In genomic region chr12:76201316-76201715, GRCh38 we compare ENCODE assay signal across 17 cellular contexts.
DNase-seq lines count a peak whose midpoint lies in the region; TF ChIP-seq lines count a peak whose summit lies in the region.
"Had no signal": no experiment of that assay in that cellular context is flagged by ENCODE, and none has a peak within 500 bp of the region (broad histone marks: within the 10 kb centered on the region; RNA-seq: fewer than 3 reads in every experiment).

No MANE protein-coding gene starts in this region.

- in situ Hi-C loops in mammary epithelial cell (cut with MboI; ENCODE audit: low sequenced_read_pairs in 2 of 2), result no loop called here

- CTCF ChIA-PET in MCF 10A (lab: Yijun Ruan, JAX) (no interaction called here), mammary epithelial cell (lab: Charles Lee; ENCODE audit: low non-redundant PET) (no interaction called here)

- 0% methylated on average over 2 of the region's 2 CpGs for WGBS in mammary epithelial cell (ENCODE audit: low coverage, missing lambda C conversion rate)
- 68% methylated on average over 2 of the region's 2 CpGs; no CpG with 5 or more reads in 1 of the 2 experiments for WGBS in endodermal cell (ENCODE audit: insufficient coverage in 1 of 2, insufficient read length in 1 of 2), 2 experiments

- H3K4me3 ChIP-seq in mammary epithelial cell (replicated peaks in 1 of 3; ENCODE audit: insufficient read depth in 1 of 3, low read depth in 2 of 3, low read length in 3 of 3) (no peak overlapping the region), endodermal cell (ENCODE audit: low read length) (no peak overlapping the region)

- H3K79me2 ChIP-seq in mammary epithelial cell (ENCODE audit: insufficient read depth, low read length), result no peaks in the 10 kb centered on the region

- H3K27me3 Mint-ChIP-seq in MCF 10A (ENCODE audit: insufficient read depth, unreplicated experiment) (no peaks in the 10 kb centered on the region), endodermal cell (ENCODE audit: insufficient read depth) (no peaks in the 10 kb centered on the region)

- no peak overlapping the region for H3K27ac ChIP-seq in mammary epithelial cell (ENCODE audit: insufficient read depth, low read depth, low read length)
- no peak overlapping the region for H3K27ac ChIP-seq in endodermal cell (ENCODE audit: low read depth, low read length)

- H3K9me3 ChIP-seq in mammary epithelial cell (replicated peaks; ENCODE audit: insufficient read depth, low read length) (peaks cover 8% of the 10 kb centered on the region), endodermal cell (ENCODE audit: control insufficient read depth, low read length) (peaks cover 26% of the 10 kb centered on the region)

- intact Hi-C loops in MCF 10A (cut with micrococcal nuclease) (no loop called here), mammary epithelial cell (cut with micrococcal nuclease) (no loop called here)

- H3K36me3 ChIP-seq in mammary epithelial cell (ENCODE audit: insufficient read depth, low read length) (no peaks in the 10 kb centered on the region), endodermal cell (ENCODE audit: control insufficient read depth, insufficient read depth, low read length) (no peaks in the 10 kb centered on the region)

- TF ChIP-seq CTCF in MCF 10A (IDR thresholded peaks at IDR 0.05; ENCODE audit: unreplicated experiment), result no peak
- no peak for TF ChIP-seq CTCF in mammary epithelial cell (conservative IDR thresholded peaks at IDR 0.05 in 1 of 2, IDR thresholded peaks at IDR 0.05 in 1 of 2; ENCODE audit: extremely low read depth in 1 of 2, insufficient read depth in 1 of 2, low read depth in 1 of 2, low read length in 2 of 2)
- no peak for TF ChIP-seq CTCF in endodermal cell (conservative IDR thresholded peaks at IDR 0.05)

- H3K36me3 Mint-ChIP-seq in MCF 10A (ENCODE audit: insufficient read depth, unreplicated experiment), result no peaks in the 10 kb centered on the region
- peaks cover 9% of the 10 kb centered on the region for H3K36me3 Mint-ChIP-seq in endodermal cell (ENCODE audit: low read depth)

- H2AFZ ChIP-seq in mammary epithelial cell (ENCODE audit: low read depth, low read length), result no peak overlapping the region

- no peak overlapping the region for H3K4me2 ChIP-seq in mammary epithelial cell (ENCODE audit: insufficient read depth, low read depth, low read length)

- POLR2A ChIA-PET in MCF 10A (lab: Yijun Ruan, JAX), result interaction anchor here (0.8 to 1.5 kb wide), 2 partner anchors 10 to 117 kb away, joined by 3 to 4 read pairs; partner anchors contain the start of gene NAP1L1

- peak overlapping the region; percentile 13 for H3K27ac Mint-ChIP-seq in MCF 10A (ENCODE audit: low read depth, unreplicated experiment)
- H3K27ac Mint-ChIP-seq in endodermal cell, result no peak overlapping the region
- H3K27ac Mint-ChIP-seq: CD4-positive, alpha-beta memory T cell had no signal

- H4K20me1 ChIP-seq in mammary epithelial cell (ENCODE audit: insufficient read depth, low read length), result no peaks in the 10 kb centered on the region

- H3K9ac ChIP-seq in mammary epithelial cell (ENCODE audit: insufficient read depth, low read length) (no peak overlapping the region), endodermal cell (ENCODE audit: extremely low read depth, low read length, poor library complexity, severe bottlenecking) (no peak overlapping the region)

- no peak overlapping the region for H3K4me3 Mint-ChIP-seq in MCF 10A (ENCODE audit: unreplicated experiment)
- no peak overlapping the region for H3K4me3 Mint-ChIP-seq in endodermal cell
- H3K4me3 Mint-ChIP-seq: CD4-positive, alpha-beta memory T cell had no signal

- H3K4me1 Mint-ChIP-seq in MCF 10A (ENCODE audit: insufficient read depth, unreplicated experiment), result no peaks in the 10 kb centered on the region
- no peaks in the 10 kb centered on the region for H3K4me1 Mint-ChIP-seq in endodermal cell
- H3K4me1 Mint-ChIP-seq: CD4-positive, alpha-beta memory T cell had no signal

- H3K9me3 Mint-ChIP-seq in MCF 10A (ENCODE audit: unreplicated experiment) (peaks cover 17% of the 10 kb centered on the region), endodermal cell (peaks cover 54% of the 10 kb centered on the region)

- H3K4me1 ChIP-seq in mammary epithelial cell (ENCODE audit: insufficient read depth, low read length) (no peaks in the 10 kb centered on the region), endodermal cell (ENCODE audit: control insufficient read depth, insufficient read depth, low read length) (no peaks in the 10 kb centered on the region)

- BruUV-seq in MCF 10A (replicated peaks; lab: Mats Ljungman, UMichigan) (no TSS peak), mammary epithelial cell (replicated peaks; lab: Mats Ljungman, UMichigan) (no TSS peak)

- dilution Hi-C loops in mammary epithelial cell (cut with HindIII; ENCODE audit: low sequenced_read_pairs), result no loop called here

- H3K27me3 ChIP-seq in mammary epithelial cell (ENCODE audit: insufficient read depth, low read length), result no peaks in the 10 kb centered on the region
- H3K27me3 ChIP-seq in endodermal cell (ENCODE audit: control insufficient read depth, insufficient read depth, low read length, poor library complexity, severe bottlenecking), result no peaks in the 10 kb centered on the region

- no peak for DNase-seq in MCF 10A (ENCODE audit: unreplicated experiment)
- DNase-seq in mammary epithelial cell, result no peak
- peak; percentile 33 for DNase-seq in M059J (ENCODE audit: low read depth)
- peak; percentile 8 for DNase-seq in endodermal cell
- DNase-seq in stimulated activated naive CD4-positive, alpha-beta T cell treated with Interleukin-2 at 50 U/mL for 16 hours (lab: John Stamatoyannopoulos, UW), result no peak
- no peak for DNase-seq in SK-N-DZ (ENCODE audit: low spot score)
- DNase-seq in effector CD4-positive, alpha-beta T cell, result no peak
- DNase-seq in SIG-M5 treated with dmso at 0.1 percent for 504 hours (lab: John Stamatoyannopoulos, UW; ENCODE audit: unreplicated experiment), result no peak
- DNase-seq: CD4-positive, alpha-beta memory T cell; DMS79; GF-D8; NCI-H1436; NCI-H2081; NCI-H2227 treated with DMSO at 0.1 percent for 48 hours; NCI-H526; Right ventricle myocardium superior; T-helper 2 cell had no signal

Comparison
In these comparisons a context has a peak if more than half of its experiments do, and no peak if none do; other contexts are left out.
1. DNase-seq: peak in M059J (single experiment) and endodermal cell (single experiment); none in MCF 10A (single experiment), mammary epithelial cell (single experiment), stimulated activated naive CD4-positive, alpha-beta T cell treated with Interleukin-2 at 50 U/mL for 16 hours (single experiment), SK-N-DZ (single experiment), effector CD4-positive, alpha-beta T cell (single experiment) and SIG-M5 treated with dmso at 0.1 percent for 504 hours (single experiment).